Comparison of ENCODE assay signal across 24 cellular contexts in genomic region chr10:87079106-87079836, GRCh38. TPM values are rescaled to one million over a fixed set of nuclear protein-coding genes. Genes with fewer than 3 reads are reported as not detected.
DNase-seq lines count a peak whose midpoint lies in the region; TF ChIP-seq lines count a peak whose summit lies in the region.
"Had no signal": no experiment of that assay in that cellular context is flagged by ENCODE, and none has a peak within 500 bp of the region (broad histone marks: within the 10 kb centered on the region; RNA-seq: fewer than 3 reads in every experiment).

No MANE protein-coding gene starts in this region.

- no peak overlapping the region for H3K4ac ChIP-seq in H9 (ENCODE audit: low read depth, low read length)

- peak; percentile 55 for DNase-seq in GM23248
- no peak for DNase-seq in RWPE1 (ENCODE audit: low spot score)
- peak; percentile 25 for DNase-seq in glomerular visceral epithelial cell (ENCODE audit: extremely low spot score)
- DNase-seq in thyroid gland: peak; percentile 60 to 63
- DNase-seq in H9: no peak
- DNase-seq in SHP77 (lab: John Stamatoyannopoulos, UW): no peak
- no peak for DNase-seq in GM10248 (ENCODE audit: extremely low spot score)
- DNase-seq: AML-193; CD4-positive, alpha-beta T cell; COR-L47; NCI-H1092; NCI-H1417 treated with DMSO at 0.1 percent for 48 hours; NCI-H187; NCI-H2081 treated with DMSO at 0.1 percent for 48 hours; NCI-H2171; NCI-H226; NCI-H524; NCI-H774; T-helper 1 cell had no signal

- peaks cover 20 to 34% (median 31%) of the 10 kb centered on the region in 3 experiments for H3K36me3 Mint-ChIP-seq in H9 (ENCODE audit: insufficient read depth in 1 of 3, low read depth in 3 of 3)
- H3K36me3 Mint-ChIP-seq: IgD-negative memory B cell had no signal

- H3K4me2 ChIP-seq in GM23248 (ENCODE audit: unreplicated experiment) (no peak overlapping the region), H9 (ENCODE audit: insufficient read depth, insufficient read length, low read length) (no peak overlapping the region)
- H3K4me2 ChIP-seq: A549; BLaER1 treated with 17β-estradiol and CSF1 and Interleukin-3, amounts not matched to agents 10 nM and 100 nM had no signal

- H3K9me2 ChIP-seq in GM23248 (ENCODE audit: insufficient read depth): no peaks in the 10 kb centered on the region

- POLR2A ChIA-PET in RWPE1 (lab: Yijun Ruan, JAX; ENCODE audit: low non-redundant PET): no interaction called here
- POLR2A ChIA-PET in GM10248 (lab: Yijun Ruan, JAX): no interaction called here

- no peak overlapping the region for H4K8ac ChIP-seq in H9 (replicated peaks; ENCODE audit: insufficient read length, low read depth, low read length)

- no peak overlapping the region for H3K27ac ChIP-seq in GM23248
- peak overlapping the region; percentile 25; the same call in 1 of the 2 replicates for H3K27ac ChIP-seq in RWPE1
- H3K27ac ChIP-seq in thyroid gland: no peak overlapping the region
- H3K27ac ChIP-seq in H9 (ENCODE audit: insufficient read length, low read depth, low read length): no peak overlapping the region
- H3K27ac ChIP-seq: A549; BLaER1 treated with 17β-estradiol and CSF1 and Interleukin-3, amounts not matched to agents 10 nM and 100 nM had no signal

- no peaks in the 10 kb centered on the region for H3K27me3 Mint-ChIP-seq in H9 (ENCODE audit: low read depth)
- H3K27me3 Mint-ChIP-seq: CD4-positive, alpha-beta T cell; IgD-negative memory B cell had no signal

- H2AK5ac ChIP-seq in H9 (ENCODE audit: insufficient read length, low read length): no peak overlapping the region

- peaks cover 7% of the 10 kb centered on the region; the same call in 1 of the 2 replicates for H3K36me3 ChIP-seq in GM23248 (ENCODE audit: low read depth)
- H3K36me3 ChIP-seq in thyroid gland: no peaks in the 10 kb centered on the region

- no peak overlapping the region for H4K91ac ChIP-seq in H9 (ENCODE audit: insufficient read length, low read depth, low read length)

- H3K14ac ChIP-seq in H9 (ENCODE audit: insufficient read depth, low read length): no peak overlapping the region

- H3K56ac ChIP-seq in H9 (ENCODE audit: insufficient read length, low read depth, low read length): no peak overlapping the region

- no peak overlapping the region for H3K4me3 ChIP-seq in GM23248
- H3K4me3 ChIP-seq in thyroid gland (replicated peaks in 1 of 3): no peak overlapping the region
- H3K4me3 ChIP-seq: A549; BLaER1 treated with 17β-estradiol and CSF1 and Interleukin-3, amounts not matched to agents 10 nM and 100 nM had no signal

- H3K4me1 ChIP-seq in GM23248 (ENCODE audit: insufficient read depth) (peaks cover 33% of the 10 kb centered on the region), thyroid gland (peaks cover 31 to 39% of the 10 kb centered on the region in 2 donors), H9 (ENCODE audit: insufficient read depth, low read length) (no peaks in the 10 kb centered on the region)

- H2AFZ ChIP-seq in GM23248: no peak overlapping the region
- H2AFZ ChIP-seq in H9 (ENCODE audit: low read length): no peak overlapping the region

- CTCF ChIA-PET in RWPE1 (lab: Yijun Ruan, JAX) (no interaction called here), GM10248 (lab: Yijun Ruan, JAX) (no interaction called here)

- no peaks in the 10 kb centered on the region for H3K23me2 ChIP-seq in H9 (ENCODE audit: insufficient read length, low read depth, low read length, poor library complexity, severe bottlenecking)

- H3K79me1 ChIP-seq in H9 (ENCODE audit: insufficient read depth, low read depth, low read length, poor library complexity, severe bottlenecking): no peaks in the 10 kb centered on the region

- no peak overlapping the region for H2BK12ac ChIP-seq in H9 (ENCODE audit: insufficient read length, low read depth, low read length)

- H3K27ac Mint-ChIP-seq in H9: no peak overlapping the region
- H3K27ac Mint-ChIP-seq: CD4-positive, alpha-beta T cell; IgD-negative memory B cell had no signal

- H3K79me2 ChIP-seq in GM23248 (ENCODE audit: insufficient read depth) (peaks cover 65% of the 10 kb centered on the region), H9 (ENCODE audit: insufficient read depth, low read length) (no peaks in the 10 kb centered on the region; the same call in 1 of the 2 replicates)

- H3K9me3 ChIP-seq in GM23248 (ENCODE audit: low read depth): no peaks in the 10 kb centered on the region
- no peaks in the 10 kb centered on the region for H3K9me3 ChIP-seq in thyroid gland
- no peaks in the 10 kb centered on the region for H3K9me3 ChIP-seq in H9 (ENCODE audit: control insufficient read depth, low read depth, low read length)
- H3K9me3 ChIP-seq: A549 had no signal

- H3K18ac ChIP-seq in H9 (ENCODE audit: insufficient read length, low read depth, low read length): no peak overlapping the region

- no peak overlapping the region; the same call in 1 of the 2 replicates for H3K9ac ChIP-seq in GM23248
- no peak overlapping the region for H3K9ac ChIP-seq in H9 (ENCODE audit: extremely low read depth, insufficient read length, low read length)
- H3K9ac ChIP-seq: BLaER1 treated with 17β-estradiol and CSF1 and Interleukin-3, amounts not matched to agents 10 nM and 100 nM had no signal

- H3K4me3 Mint-ChIP-seq in H9: no peak overlapping the region
- H3K4me3 Mint-ChIP-seq: CD4-positive, alpha-beta T cell; IgD-negative memory B cell had no signal

- no peak overlapping the region for H2BK120ac ChIP-seq in H9 (ENCODE audit: low read depth, low read length, poor library complexity, severe bottlenecking)

- intact Hi-C loops in thyroid gland (cut with DNase I): no loop called here

- in situ Hi-C loops in GM23248 (cut with MboI): no loop called here

- peaks cover 5 to 8% of the 10 kb centered on the region in 2 experiments; a peak in 3 of 4 replicates for H3K4me1 Mint-ChIP-seq in H9

- 57 to 58% methylated on average over 11 of the region's 11 CpGs for WGBS in GM23248 (ENCODE audit: low coverage in 1 of 2, low lambda C conversion rate in 2 of 2, missing lambda C conversion rate in 2 of 2), 2 experiments
- WGBS in thyroid gland, 2 donors: 62 to 65% methylated on average over 11 of the region's 11 CpGs
- no CpG with 5 or more reads among the region's 11 CpGs for WGBS in H9 (ENCODE audit: extremely low coverage, insufficient read length, low lambda C conversion rate)

- H3T11ph ChIP-seq in H9 (ENCODE audit: low read length): no peak overlapping the region

- no peak for TF ChIP-seq CTCF in RWPE1 (conservative IDR thresholded peaks at IDR 0.05; ENCODE audit: low read depth)
- no peak for TF ChIP-seq CTCF in thyroid gland (IDR thresholded peaks at IDR 0.05)
- TF ChIP-seq CTCF in H9 (conservative IDR thresholded peaks at IDR 0.05): no peak
- TF ChIP-seq CTCF in GM10248 (IDR thresholded peaks at IDR 0.05; ENCODE audit: control extremely low read depth, extremely low read depth, low read depth, missing control alignments): no peak

- TF ChIP-seq POLR2A in thyroid gland (IDR thresholded peaks at IDR 0.05): no peak

- H2BK5ac ChIP-seq in H9 (ENCODE audit: insufficient read length, low read length): no peak overlapping the region

- no peaks in the 10 kb centered on the region for H3K27me3 ChIP-seq in GM23248 (replicated peaks; ENCODE audit: insufficient read depth)
- H3K27me3 ChIP-seq in thyroid gland: no peaks in the 10 kb centered on the region
- H3K27me3 ChIP-seq in H9 (ENCODE audit: insufficient read depth, low read length): no peaks in the 10 kb centered on the region
- H3K27me3 ChIP-seq: BLaER1 treated with 17β-estradiol and CSF1 and Interleukin-3, amounts not matched to agents 10 nM and 100 nM had no signal

- no peaks in the 10 kb centered on the region for H4K20me1 ChIP-seq in GM23248 (ENCODE audit: insufficient read depth)
- no peaks in the 10 kb centered on the region for H4K20me1 ChIP-seq in H9 (ENCODE audit: control insufficient read depth, insufficient read depth, insufficient read length)

- no peak overlapping the region for H2BK20ac ChIP-seq in H9 (ENCODE audit: low read depth, low read length, poor library complexity, severe bottlenecking)

- no peak overlapping the region for H2BK15ac ChIP-seq in H9 (ENCODE audit: low read depth, low read length)

- peaks cover 19% of the 10 kb centered on the region for H3F3A ChIP-seq in GM23248 (ENCODE audit: insufficient read depth)

- no peak overlapping the region for H3K23ac ChIP-seq in H9 (ENCODE audit: insufficient read length, low read depth, low read length)

- peaks cover 14 to 15% of the 10 kb centered on the region in 2 experiments for H3K9me3 Mint-ChIP-seq in H9
- H3K9me3 Mint-ChIP-seq: CD4-positive, alpha-beta T cell; IgD-negative memory B cell had no signal

- H4K5ac ChIP-seq in H9 (ENCODE audit: insufficient read length, low read depth, low read length): no peak overlapping the region

RNA-seq across cellular contexts. Expression of gene GLUD1, which starts 15.4 kb away (rescaled TPM):
- total RNA-seq in GM23248 (2014; rRNA removed; shearing (Covaris generic)): 209 and 234 TPM in 2 replicates
- polyA plus RNA-seq in GM23248 (2016; fragmentation: Nextera tagmentation; extraction: Ambion mirVana): 98.5 and 98.8 TPM in 2 replicates
- 100 to 1,000 TPM; 154 to 199 (median 157) TPM for total RNA-seq in thyroid gland
- 101 and 102 TPM in 2 replicates for total RNA-seq in H9 (2021)

RNA-seq across cellular contexts. Expression of gene SHLD2, which starts 15.7 kb away (rescaled TPM):
- 17.8 and 22.9 TPM in 2 replicates for total RNA-seq in GM23248 (2014; rRNA removed; shearing (Covaris generic))
- 13.5 and 14.0 TPM in 2 replicates for polyA plus RNA-seq in GM23248 (2016; fragmentation: Nextera tagmentation; extraction: Ambion mirVana)
- 10 to 100 TPM; 60.8 to 71.9 (median 63.6) TPM for total RNA-seq in thyroid gland
- 25.9 and 27.8 TPM in 2 replicates for total RNA-seq in H9 (2021)

RNA-seq across cellular contexts. Expression of gene FAM25A, which starts 59.2 kb away (rescaled TPM):
- not detected in 2 replicates for total RNA-seq in GM23248 (2014; rRNA removed; shearing (Covaris generic))
- not detected in 2 replicates for polyA plus RNA-seq in GM23248 (2016; fragmentation: Nextera tagmentation; extraction: Ambion mirVana)
- not detected for total RNA-seq in thyroid gland
- not detected in 2 replicates for total RNA-seq in H9 (2021)
- total RNA-seq: CD4-positive, alpha-beta T cell; Right ventricle myocardium inferior; SK-MEL-5 had no signal
- polyA plus RNA-seq: A549, IgD-negative memory B cell had no signal

Comparison
In these comparisons a context has a peak if more than half of its experiments do, and no peak if none do; other contexts are left out.
1. DNase-seq: peak in GM23248 (single experiment), glomerular visceral epithelial cell (single experiment) and thyroid gland (2 of 2); none in RWPE1 (single experiment), H9 (single experiment), SHP77 (0 of 2) and GM10248 (single experiment).